Comparison of ENCODE assay signal across 16 cellular contexts in genomic region chr18:24917767-24918166, GRCh38.
DNase-seq lines count a peak whose midpoint lies in the region; TF ChIP-seq lines count a peak whose summit lies in the region.
"Had no signal": no experiment of that assay in that cellular context is flagged by ENCODE, and none has a peak within 500 bp of the region (broad histone marks: within the 10 kb centered on the region; RNA-seq: fewer than 3 reads in every experiment).

No MANE protein-coding gene starts in this region.

- no TSS peak for BruUV-seq in OCI-LY7 (replicated peaks; lab: Mats Ljungman, UMichigan)

- no peak overlapping the region for H3K14ac ChIP-seq in neuronal stem cell (ENCODE audit: low read length)

- H3K4me1 ChIP-seq in OCI-LY7 (ENCODE audit: insufficient read depth, low read length, poor library complexity, severe bottlenecking) = peaks cover 77% of the 10 kb centered on the region
- H3K4me1 ChIP-seq in neuronal stem cell (ENCODE audit: control insufficient read depth in 2 of 2, insufficient read depth in 1 of 2, low read depth in 1 of 2, low read length in 2 of 2) = peaks cover 18 to 19% of the 10 kb centered on the region in 2 donors

- TF ChIP-seq CTCF in OCI-LY7 (conservative IDR thresholded peaks at IDR 0.05; ENCODE audit: low read length) = no peak

- no peaks in the 10 kb centered on the region for H3K36me3 ChIP-seq in OCI-LY7 (ENCODE audit: insufficient read depth, low read length)
- no peaks in the 10 kb centered on the region for H3K36me3 ChIP-seq in neuronal stem cell (replicated peaks in 1 of 2; ENCODE audit: control insufficient read depth in 2 of 2, insufficient read depth in 2 of 2, low read length in 2 of 2)
- H3K36me3 ChIP-seq: BLaER1 treated with 17β-estradiol and CSF1 and Interleukin-3, amounts not matched to agents 10 nM and 100 nM had no signal

- CTCF ChIA-PET in OCI-LY7 (lab: Charles Lee; ENCODE audit: unreplicated experiment) = no interaction called here

- H2BK120ac ChIP-seq in neuronal stem cell (ENCODE audit: low read depth, low read length) = no peak overlapping the region

- H3K27me3 ChIP-seq in neuronal stem cell (ENCODE audit: control insufficient read depth in 3 of 3, insufficient read depth in 3 of 3, low read depth in 1 of 3, low read length in 3 of 3) = no peaks in the 10 kb centered on the region
- H3K27me3 ChIP-seq: BLaER1 treated with 17β-estradiol and CSF1 and Interleukin-3, amounts not matched to agents 10 nM and 100 nM had no signal

- H4K20me1 ChIP-seq in OCI-LY7 (ENCODE audit: insufficient read depth, low read length) = no peaks in the 10 kb centered on the region
- H4K20me1 ChIP-seq: BLaER1 treated with 17β-estradiol and CSF1 and Interleukin-3, amounts not matched to agents 10 nM and 100 nM had no signal

- no peak overlapping the region for H3K4me2 ChIP-seq in OCI-LY7 (ENCODE audit: low read length)
- no peak overlapping the region for H3K4me2 ChIP-seq in neuronal stem cell (ENCODE audit: insufficient read depth, low read length, poor library complexity, severe bottlenecking)
- H3K4me2 ChIP-seq: BLaER1 treated with 17β-estradiol and CSF1 and Interleukin-3, amounts not matched to agents 10 nM and 100 nM had no signal

- no peaks in the 10 kb centered on the region for H3K9me2 ChIP-seq in OCI-LY7 (ENCODE audit: insufficient read depth, low read length)

- H3K9ac ChIP-seq in neuronal stem cell (ENCODE audit: low read depth, low read length, poor library complexity) = no peak overlapping the region
- H3K9ac ChIP-seq: BLaER1 treated with 17β-estradiol and CSF1 and Interleukin-3, amounts not matched to agents 10 nM and 100 nM had no signal

- no peak overlapping the region for H4K8ac ChIP-seq in neuronal stem cell (ENCODE audit: low read depth, low read length)

- no peak overlapping the region for H2BK12ac ChIP-seq in neuronal stem cell (ENCODE audit: low read length)

- no peaks in the 10 kb centered on the region for H3K9me3 ChIP-seq in OCI-LY7 (ENCODE audit: low read length)
- H3K9me3 ChIP-seq in neuronal stem cell (replicated peaks in 1 of 2; ENCODE audit: control insufficient read depth in 2 of 2, insufficient read depth in 1 of 2, low read depth in 1 of 2, low read length in 2 of 2) = no peaks in the 10 kb centered on the region
- H3K9me3 ChIP-seq: BLaER1 treated with 17β-estradiol and CSF1 and Interleukin-3, amounts not matched to agents 10 nM and 100 nM had no signal

- DNase-seq in D341Med (ENCODE audit: low spot score) (peak; percentile 30), OCI-LY7 (ENCODE audit: low spot score) (no peak), left kidney (ENCODE audit: low read depth, low spot score) (peak; percentile 33), neuronal stem cell (ENCODE audit: low spot score) (no peak), NCI-H345 treated with DMSO at 0.1 percent for 48 hours (lab: John Stamatoyannopoulos, UW; ENCODE audit: unreplicated experiment) (no peak), cerebellar cortex (ENCODE audit: low spot score) (no peak), T-helper 9 cell (no peak)
- no peak for DNase-seq in activated T-helper 1 cell treated with anti-CD3 and anti-CD28 coated beads, Interleukin-12 subunit alpha, Interleukin-12 subunit beta, Interleukin-2, Interleukin-4 antibody, amounts not matched to agents 30 ng/mL and 10 ng/mL and 1 ng/mL, durations not matched to agents 14 hours and 24 hours and 36 hours (ENCODE audit: low spot score)
- DNase-seq: 8988T; Calu3; CD4-positive, CD25-positive, alpha-beta regulatory T cell; DMS79 treated with DMSO at 0.1 percent for 48 hours; EL; GDM1; H7 had no signal

- no CpG with 5 or more reads among the region's 9 CpGs for WGBS in neuronal stem cell (ENCODE audit: extremely low coverage in 2 of 2, insufficient read length in 2 of 2, insufficient replicate concordance in 1 of 2), 2 donors

- no peaks in the 10 kb centered on the region for H3K79me1 ChIP-seq in neuronal stem cell (ENCODE audit: low read depth, low read length)

- H3K4me3 ChIP-seq in OCI-LY7 (ENCODE audit: low read depth, low read length, poor library complexity, severe bottlenecking) (no peak overlapping the region), neuronal stem cell (ENCODE audit: low read length in 2 of 2) (no peak overlapping the region)
- H3K4me3 ChIP-seq: BLaER1 treated with 17β-estradiol and CSF1 and Interleukin-3, amounts not matched to agents 10 nM and 100 nM had no signal

- no peak overlapping the region for H3K27ac Mint-ChIP-seq in activated T-helper 1 cell treated with anti-CD3 and anti-CD28 coated beads, Interleukin-12 subunit alpha, Interleukin-12 subunit beta, Interleukin-2, Interleukin-4 antibody, amounts not matched to agents 30 ng/mL and 10 ng/mL and 1 ng/mL, durations not matched to agents 14 hours and 24 hours and 36 hours
- H3K27ac Mint-ChIP-seq: CD4-positive, CD25-positive, alpha-beta regulatory T cell had no signal

- no peak overlapping the region for H2BK5ac ChIP-seq in neuronal stem cell (ENCODE audit: low read length)

- no peak overlapping the region for H3K23ac ChIP-seq in neuronal stem cell (ENCODE audit: low read depth, low read length, poor library complexity)

- no peaks in the 10 kb centered on the region for H3K79me2 ChIP-seq in OCI-LY7 (ENCODE audit: insufficient read depth, low read depth, low read length)

- intact Hi-C loops in OCI-LY7 (cut with micrococcal nuclease; ENCODE audit: unreplicated experiment) = loop anchor here (10.0 kb wide), 1 partner anchor 597 kb away; no protein-coding TSS in a partner anchor
- intact Hi-C loops in activated T-helper 1 cell treated with anti-CD3 and anti-CD28 coated beads, Interleukin-12 subunit alpha, Interleukin-12 subunit beta, Interleukin-2, Interleukin-4 antibody, amounts not matched to agents 30 ng/mL and 10 ng/mL and 1 ng/mL, durations not matched to agents 14 hours and 24 hours and 36 hours (cut with micrococcal nuclease) = no loop called here

- peak overlapping the region; percentile 91 for H2BK15ac ChIP-seq in neuronal stem cell (ENCODE audit: low read length)

- peak overlapping the region; percentile 67 for H2AFZ ChIP-seq in OCI-LY7 (ENCODE audit: low read length)
- H2AFZ ChIP-seq in neuronal stem cell (ENCODE audit: low read length) = peak overlapping the region; percentile 80

- POLR2A ChIA-PET in OCI-LY7 (lab: Charles Lee) = interaction anchor here (0.8 kb wide), 1 partner anchor 18 kb away, joined by 3 read pairs; no protein-coding TSS in a partner anchor

- H2AK5ac ChIP-seq in neuronal stem cell (ENCODE audit: low read depth, low read length) = no peak overlapping the region

- H3K36me3 Mint-ChIP-seq in activated T-helper 1 cell treated with anti-CD3 and anti-CD28 coated beads, Interleukin-12 subunit alpha, Interleukin-12 subunit beta, Interleukin-2, Interleukin-4 antibody, amounts not matched to agents 30 ng/mL and 10 ng/mL and 1 ng/mL, durations not matched to agents 14 hours and 24 hours and 36 hours (ENCODE audit: low read depth) = no peaks in the 10 kb centered on the region
- H3K36me3 Mint-ChIP-seq: CD4-positive, CD25-positive, alpha-beta regulatory T cell had no signal

- no peak overlapping the region for H4K91ac ChIP-seq in neuronal stem cell (ENCODE audit: low read depth, low read length, poor library complexity)

- H3K27me3 Mint-ChIP-seq in activated T-helper 1 cell treated with anti-CD3 and anti-CD28 coated beads, Interleukin-12 subunit alpha, Interleukin-12 subunit beta, Interleukin-2, Interleukin-4 antibody, amounts not matched to agents 30 ng/mL and 10 ng/mL and 1 ng/mL, durations not matched to agents 14 hours and 24 hours and 36 hours (ENCODE audit: insufficient read depth) = peaks cover 3% of the 10 kb centered on the region

- peak overlapping the region; percentile 69 for H3K18ac ChIP-seq in neuronal stem cell (ENCODE audit: low read length)

- H3K4me1 Mint-ChIP-seq in activated T-helper 1 cell treated with anti-CD3 and anti-CD28 coated beads, Interleukin-12 subunit alpha, Interleukin-12 subunit beta, Interleukin-2, Interleukin-4 antibody, amounts not matched to agents 30 ng/mL and 10 ng/mL and 1 ng/mL, durations not matched to agents 14 hours and 24 hours and 36 hours (ENCODE audit: low read depth) = no peaks in the 10 kb centered on the region
- H3K4me1 Mint-ChIP-seq: CD4-positive, CD25-positive, alpha-beta regulatory T cell had no signal

- H3K27ac ChIP-seq in OCI-LY7 (ENCODE audit: low read depth, low read length, poor library complexity, severe bottlenecking) = no peak overlapping the region
- no peak overlapping the region for H3K27ac ChIP-seq in neuronal stem cell (replicated peaks; ENCODE audit: low read length)
- H3K27ac ChIP-seq: BLaER1 treated with 17β-estradiol and CSF1 and Interleukin-3, amounts not matched to agents 10 nM and 100 nM had no signal

- no peak overlapping the region for H3K4me3 Mint-ChIP-seq in activated T-helper 1 cell treated with anti-CD3 and anti-CD28 coated beads, Interleukin-12 subunit alpha, Interleukin-12 subunit beta, Interleukin-2, Interleukin-4 antibody, amounts not matched to agents 30 ng/mL and 10 ng/mL and 1 ng/mL, durations not matched to agents 14 hours and 24 hours and 36 hours
- H3K4me3 Mint-ChIP-seq: CD4-positive, CD25-positive, alpha-beta regulatory T cell had no signal

- no peak overlapping the region for H3K4ac ChIP-seq in neuronal stem cell (ENCODE audit: low read length)

- H3K9me3 Mint-ChIP-seq in activated T-helper 1 cell treated with anti-CD3 and anti-CD28 coated beads, Interleukin-12 subunit alpha, Interleukin-12 subunit beta, Interleukin-2, Interleukin-4 antibody, amounts not matched to agents 30 ng/mL and 10 ng/mL and 1 ng/mL, durations not matched to agents 14 hours and 24 hours and 36 hours = no peaks in the 10 kb centered on the region
- H3K9me3 Mint-ChIP-seq: CD4-positive, CD25-positive, alpha-beta regulatory T cell had no signal

Comparison
In these comparisons a context has a peak if more than half of its experiments do, and no peak if none do; other contexts are left out.
1. DNase-seq: peak in D341Med (single experiment) and left kidney (single experiment); none in OCI-LY7 (single experiment), neuronal stem cell (single experiment), activated T-helper 1 cell treated with anti-CD3 and anti-CD28 coated beads, Interleukin-12 subunit alpha, Interleukin-12 subunit beta, Interleukin-2, Interleukin-4 antibody, amounts not matched to agents 30 ng/mL and 10 ng/mL and 1 ng/mL, durations not matched to agents 14 hours and 24 hours and 36 hours (single experiment), NCI-H345 treated with DMSO at 0.1 percent for 48 hours (single experiment), cerebellar cortex (single experiment) and T-helper 9 cell (single experiment).